In the genomic region with DNA sequence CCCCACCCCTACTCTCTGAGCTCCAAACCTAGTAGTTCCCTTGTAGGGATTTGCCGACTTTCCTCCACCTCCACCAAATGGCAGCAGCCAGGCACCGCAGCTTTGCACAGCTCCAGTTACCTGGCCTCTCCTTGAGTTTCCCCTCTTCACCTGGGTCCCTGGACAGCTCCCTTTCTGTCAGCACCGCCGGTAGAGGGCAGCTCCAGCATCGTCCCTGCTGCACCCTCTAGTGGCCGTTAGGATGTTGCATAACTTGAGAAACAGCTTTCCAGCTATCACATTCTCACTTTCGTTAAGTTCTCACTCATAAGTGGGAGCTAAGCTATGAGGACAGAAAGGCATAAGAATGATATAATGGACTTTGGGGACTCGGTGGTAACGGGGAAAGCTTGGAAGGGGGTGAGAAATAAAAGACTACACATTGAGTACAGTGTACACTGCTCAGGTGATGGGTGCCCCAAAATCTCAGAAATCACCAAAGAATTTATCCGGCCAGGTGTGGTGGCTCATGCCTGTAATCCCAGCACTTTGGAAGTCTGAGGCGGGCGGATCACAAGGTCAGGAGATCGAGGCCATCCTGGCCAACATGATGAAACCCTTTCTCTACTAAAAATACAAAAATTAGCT, we compare ENCODE assay signal across 8 cellular contexts.
DNase-seq lines count a peak whose midpoint lies in the region; ATAC-seq and TF ChIP-seq lines count a peak whose summit lies in the region.

No MANE protein-coding gene starts in this region.

- H3K4me2 ChIP-seq in GM23248 (ENCODE audit: unreplicated experiment) (no peak overlapping the region), Karpas-422 (ENCODE audit: low read depth, low read length, poor library complexity, severe bottlenecking) (no peak overlapping the region), PC-3 (ENCODE audit: low read length) (no peak overlapping the region)

- H3K79me2 ChIP-seq in GM23248 (ENCODE audit: insufficient read depth): no peaks in the 10 kb centered on the region
- no peaks in the 10 kb centered on the region for H3K79me2 ChIP-seq in Karpas-422 (ENCODE audit: low read length)
- no peaks in the 10 kb centered on the region for H3K79me2 ChIP-seq in PC-3 (ENCODE audit: low read length)

- H3K27me3 ChIP-seq in GM23248 (replicated peaks; ENCODE audit: insufficient read depth): no peaks in the 10 kb centered on the region
- H3K27me3 ChIP-seq in Karpas-422 (ENCODE audit: low read length): no peaks in the 10 kb centered on the region
- H3K27me3 ChIP-seq in PC-3 (ENCODE audit: low read length): no peaks in the 10 kb centered on the region
- peaks cover 0 to 8% of the 10 kb centered on the region in 2 donors for H3K27me3 ChIP-seq in tibial artery

- H3F3A ChIP-seq in GM23248 (ENCODE audit: insufficient read depth) (no peaks in the 10 kb centered on the region), PC-3 (ENCODE audit: low read length, unreplicated experiment) (no peaks in the 10 kb centered on the region)

- POLR2A ChIA-PET in PC-3 (lab: Charles Lee; ENCODE audit: unreplicated experiment): no interaction called here

- TF ChIP-seq CTCF in PC-3 (conservative IDR thresholded peaks at IDR 0.05; ENCODE audit: low read depth, low read length) (peak; percentile 95), fibroblast of villous mesenchyme (IDR thresholded peaks at IDR 0.05; ENCODE audit: insufficient read depth, low read depth, low read length) (peak; percentile 83), tibial artery (IDR thresholded peaks at IDR 0.05) (peak; percentile 64 to 68)

- H3K36me3 ChIP-seq in GM23248 (ENCODE audit: low read depth) (no peaks in the 10 kb centered on the region), Karpas-422 (ENCODE audit: insufficient read depth, low read length) (no peaks in the 10 kb centered on the region), PC-3 (ENCODE audit: low read depth, low read length) (no peaks in the 10 kb centered on the region), tibial artery (no peaks in the 10 kb centered on the region)

- intact Hi-C loops in PC-3 (cut with micrococcal nuclease): loop anchor here (2.0 kb wide), 1 partner anchor 303 kb away; no protein-coding TSS in a partner anchor
- intact Hi-C loops in tibial artery (cut with DNase I; ENCODE audit: low total_unique reads): no loop called here

- no peaks in the 10 kb centered on the region for H3K4me1 ChIP-seq in GM23248 (ENCODE audit: insufficient read depth)
- H3K4me1 ChIP-seq in Karpas-422 (ENCODE audit: low read length): no peaks in the 10 kb centered on the region
- H3K4me1 ChIP-seq in PC-3 (ENCODE audit: insufficient read depth, low read length): no peaks in the 10 kb centered on the region
- H3K4me1 ChIP-seq in tibial artery: no peaks in the 10 kb centered on the region

- no peak overlapping the region for H3K9ac ChIP-seq in GM23248
- H3K9ac ChIP-seq in Karpas-422 (ENCODE audit: low read length): no peak overlapping the region
- no peak overlapping the region for H3K9ac ChIP-seq in PC-3 (ENCODE audit: low read length)

- peak; percentile 93 for DNase-seq in ELF-1 (ENCODE audit: low read depth, low spot score)
- DNase-seq in GM23248: peak; percentile 82
- DNase-seq in Karpas-422: peak; percentile 93
- DNase-seq in PC-3: peak; percentile 78
- DNase-seq in activated T-cell treated with anti-CD3 and anti-CD28 coated beads, Interleukin-2, amount 50 U/mL, for 48 hours: peak; percentile 64 to 75
- peak; percentile 40 for DNase-seq in fibroblast of villous mesenchyme (ENCODE audit: low read depth)
- peak; percentile 21 for DNase-seq in occipital lobe (lab: John Stamatoyannopoulos, UW)
- DNase-seq in tibial artery: peak; percentile 71 to 77

- CTCF ChIA-PET in PC-3 (lab: Charles Lee): interaction anchor here (0.6 to 1.3 kb wide), 5 partner anchors 9 to 359 kb away, joined by 3 to 16 read pairs (median 6); no protein-coding TSS in a partner anchor

- peak; percentile 88 for ATAC-seq in PC-3

- no peak overlapping the region for H3K4me3 ChIP-seq in GM23248
- no peak overlapping the region for H3K4me3 ChIP-seq in Karpas-422 (ENCODE audit: low read length)
- no peak overlapping the region for H3K4me3 ChIP-seq in PC-3 (ENCODE audit: low read length)
- H3K4me3 ChIP-seq in fibroblast of villous mesenchyme (ENCODE audit: low read depth, low read length): no peak overlapping the region
- H3K4me3 ChIP-seq in tibial artery: no peak overlapping the region

- H3K27ac ChIP-seq in GM23248 (no peak overlapping the region), Karpas-422 (ENCODE audit: low read length) (no peak overlapping the region), PC-3 (ENCODE audit: low read length) (no peak overlapping the region), tibial artery (no peak overlapping the region)

- H2AFZ ChIP-seq in GM23248: no peak overlapping the region
- no peak overlapping the region for H2AFZ ChIP-seq in Karpas-422 (ENCODE audit: low read length)
- H2AFZ ChIP-seq in PC-3 (ENCODE audit: low read length): no peak overlapping the region

- no TSS peak for BruUV-seq in PC-3 (replicated peaks; lab: Mats Ljungman, UMichigan)

- no peaks in the 10 kb centered on the region for H3K9me2 ChIP-seq in GM23248 (ENCODE audit: insufficient read depth)
- H3K9me2 ChIP-seq in Karpas-422 (replicated peaks; ENCODE audit: insufficient read depth, low read length): no peaks in the 10 kb centered on the region
- H3K9me2 ChIP-seq in PC-3 (replicated peaks; ENCODE audit: low read length): no peaks in the 10 kb centered on the region

- H3K9me3 ChIP-seq in GM23248 (ENCODE audit: low read depth): no peaks in the 10 kb centered on the region
- no peaks in the 10 kb centered on the region for H3K9me3 ChIP-seq in Karpas-422 (ENCODE audit: low read length)
- H3K9me3 ChIP-seq in PC-3 (ENCODE audit: low read length): no peaks in the 10 kb centered on the region
- no peaks in the 10 kb centered on the region for H3K9me3 ChIP-seq in tibial artery

- in situ Hi-C loops in GM23248 (cut with MboI): no loop called here

- H4K20me1 ChIP-seq in GM23248 (ENCODE audit: insufficient read depth) (no peaks in the 10 kb centered on the region), Karpas-422 (ENCODE audit: insufficient read depth, low read depth, low read length) (no peaks in the 10 kb centered on the region), PC-3 (ENCODE audit: low read length) (no peaks in the 10 kb centered on the region)

- 9 to 12% methylated on average over 12 to 13 of the region's 13 CpGs for WGBS in GM23248 (ENCODE audit: low coverage in 1 of 2, low lambda C conversion rate in 2 of 2, missing lambda C conversion rate in 2 of 2), 2 experiments

Comparison
In these comparisons a context has a peak if more than half of its experiments do, and no peak if none do; other contexts are left out.
1. DNase-seq: peak in every context shown above with its lines; median percentile 93 in ELF-1; 93 in Karpas-422; 82 in GM23248; 78 in PC-3; 74 in tibial artery; 70 in activated T-cell treated with anti-CD3 and anti-CD28 coated beads, Interleukin-2, amount 50 U/mL, for 48 hours; 40 in fibroblast of villous mesenchyme; 21 in occipital lobe.